ENCODE assay signal across 1 cellular context in genomic region chr4:2006367-2006766, GRCh38.
TF ChIP-seq lines count a peak whose summit lies in the region.

No MANE protein-coding gene starts in this region.

TF ChIP-seq in HepG2, 621 proteins besides CTCF, POLR2A, EP300 and RAD21:
- TF ChIP-seq ZNF770 (CRISPR knock-in tag; IDR thresholded peaks at IDR 0.05): peak; percentile 57; the same call in 1 of the 2 replicates
- no peak for TF ChIP-seq ZNF44 (CRISPR knock-in tag; IDR thresholded peaks at IDR 0.05)
- TF ChIP-seq ZNF121 (CRISPR knock-in tag; IDR thresholded peaks at IDR 0.05): peak; percentile 78; the same call in 1 of the 2 replicates
- no peak for TF ChIP-seq LBX2 (CRISPR knock-in tag; IDR thresholded peaks at IDR 0.05; ENCODE audit: borderline replicate concordance)
- no peak for TF ChIP-seq ZBTB34 (CRISPR knock-in tag; IDR thresholded peaks at IDR 0.05)
- TF ChIP-seq ZNF263 (CRISPR knock-in tag; IDR thresholded peaks at IDR 0.05): 0 out of 2 replicates have a peak, but pooled peaks have one; percentile 20
- TF ChIP-seq ZNF547 (CRISPR knock-in tag; IDR thresholded peaks at IDR 0.05): no peak
- no peak for TF ChIP-seq TFDP2 (CRISPR knock-in tag; IDR thresholded peaks at IDR 0.05)
